Comparison of ENCODE assay signal across 1 cellular context in the genomic region with DNA sequence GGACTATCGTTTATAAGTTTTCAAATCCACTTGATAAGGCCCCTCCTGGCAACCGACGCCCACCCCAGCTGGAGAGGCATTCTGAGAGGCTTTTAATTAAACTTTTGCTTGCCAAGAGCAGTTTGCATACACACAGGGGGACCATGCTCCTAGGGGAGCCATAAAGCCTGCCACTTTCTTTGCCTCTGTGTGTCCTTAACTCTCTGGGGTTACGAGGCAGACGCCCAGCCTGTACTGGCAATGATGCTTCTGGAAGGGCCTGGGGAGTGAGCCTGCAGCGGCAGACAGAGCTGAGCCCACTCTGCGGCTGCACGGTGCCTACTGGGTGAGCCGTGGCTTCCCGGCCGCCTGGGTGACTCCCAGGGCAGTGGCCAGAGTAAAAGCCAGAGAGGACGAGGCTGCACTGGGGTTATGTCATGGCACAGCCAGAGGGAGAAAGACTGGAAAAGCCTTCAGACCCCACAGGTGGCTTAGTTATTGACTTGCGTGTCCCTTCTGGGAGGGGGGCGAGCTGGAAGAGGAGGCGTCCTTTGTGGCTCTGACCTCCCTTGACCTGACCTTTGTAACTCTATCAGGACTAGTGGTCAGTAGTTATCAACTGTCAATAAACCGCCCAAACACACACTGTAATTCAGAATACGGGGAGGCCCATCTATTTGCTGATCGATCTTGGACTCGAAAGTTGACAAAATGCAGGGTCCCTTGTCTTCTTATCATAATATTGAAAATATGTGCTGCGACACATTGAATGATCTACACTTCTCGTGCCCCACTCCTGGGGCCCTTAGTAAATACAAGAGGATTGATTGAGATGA.
TF ChIP-seq lines count a peak whose summit lies in the region.

No MANE protein-coding gene starts in this region.

TF ChIP-seq in HepG2, 621 proteins besides CTCF, POLR2A, EP300 and RAD21 (continued from another document):
- TF ChIP-seq, protein P1, sequence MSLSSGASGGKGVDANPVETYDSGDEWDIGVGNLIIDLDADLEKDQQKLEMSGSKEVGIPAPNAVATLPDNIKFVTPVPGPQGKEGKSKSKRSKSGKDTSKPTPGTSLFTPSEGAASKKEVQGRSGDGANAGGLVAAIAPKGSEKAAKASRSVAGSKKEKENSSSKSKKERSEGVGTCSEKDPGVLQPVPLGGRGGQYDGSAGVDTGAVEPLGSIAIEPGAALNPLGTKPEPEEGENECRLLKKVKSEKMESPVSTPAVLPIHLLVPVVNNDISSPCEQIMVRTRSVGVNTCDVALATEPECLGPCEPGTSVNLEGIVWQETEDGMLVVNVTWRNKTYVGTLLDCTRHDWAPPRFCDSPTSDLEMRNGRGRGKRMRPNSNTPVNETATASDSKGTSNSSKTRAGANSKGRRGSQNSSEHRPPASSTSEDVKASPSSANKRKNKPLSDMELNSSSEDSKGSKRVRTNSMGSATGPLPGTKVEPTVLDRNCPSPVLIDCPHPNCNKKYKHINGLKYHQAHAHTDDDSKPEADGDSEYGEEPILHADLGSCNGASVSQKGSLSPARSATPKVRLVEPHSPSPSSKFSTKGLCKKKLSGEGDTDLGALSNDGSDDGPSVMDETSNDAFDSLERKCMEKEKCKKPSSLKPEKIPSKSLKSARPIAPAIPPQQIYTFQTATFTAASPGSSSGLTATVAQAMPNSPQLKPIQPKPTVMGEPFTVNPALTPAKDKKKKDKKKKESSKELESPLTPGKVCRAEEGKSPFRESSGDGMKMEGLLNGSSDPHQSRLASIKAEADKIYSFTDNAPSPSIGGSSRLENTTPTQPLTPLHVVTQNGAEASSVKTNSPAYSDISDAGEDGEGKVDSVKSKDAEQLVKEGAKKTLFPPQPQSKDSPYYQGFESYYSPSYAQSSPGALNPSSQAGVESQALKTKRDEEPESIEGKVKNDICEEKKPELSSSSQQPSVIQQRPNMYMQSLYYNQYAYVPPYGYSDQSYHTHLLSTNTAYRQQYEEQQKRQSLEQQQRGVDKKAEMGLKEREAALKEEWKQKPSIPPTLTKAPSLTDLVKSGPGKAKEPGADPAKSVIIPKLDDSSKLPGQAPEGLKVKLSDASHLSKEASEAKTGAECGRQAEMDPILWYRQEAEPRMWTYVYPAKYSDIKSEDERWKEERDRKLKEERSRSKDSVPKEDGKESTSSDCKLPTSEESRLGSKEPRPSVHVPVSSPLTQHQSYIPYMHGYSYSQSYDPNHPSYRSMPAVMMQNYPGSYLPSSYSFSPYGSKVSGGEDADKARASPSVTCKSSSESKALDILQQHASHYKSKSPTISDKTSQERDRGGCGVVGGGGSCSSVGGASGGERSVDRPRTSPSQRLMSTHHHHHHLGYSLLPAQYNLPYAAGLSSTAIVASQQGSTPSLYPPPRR (CRISPR knock-in tag; IDR thresholded peaks at IDR 0.05; ENCODE audit: borderline replicate concordance): peak; percentile 69; the same call in 1 of the 2 replicates
- TF ChIP-seq SOX6 (IDR thresholded peaks at IDR 0.05) (no peak), SOX6 (CRISPR knock-in tag; IDR thresholded peaks at IDR 0.05) (peak; percentile 86), ZFP36 (IDR thresholded peaks at IDR 0.05; ENCODE audit: borderline replicate concordance, low read depth, low read length, partially characterized antibody) (no peak), HHEX (CRISPR knock-in tag; IDR thresholded peaks at IDR 0.05) (peak; percentile 70; the same call in 1 of the 2 replicates), RELA (CRISPR knock-in tag; IDR thresholded peaks at IDR 0.05) (no peak), TGIF2 (CRISPR knock-in tag; IDR thresholded peaks at IDR 0.05) (no peak), PHF21A (CRISPR knock-in tag; IDR thresholded peaks at IDR 0.05) (0 out of 2 replicates have a peak, but pooled peaks have one; percentile 20), ONECUT2 (CRISPR knock-in tag; IDR thresholded peaks at IDR 0.05) (peak; percentile 73), NR2F6 (IDR thresholded peaks at IDR 0.05) (peak; percentile 70; the same call in 1 of the 2 replicates), NR2F6 (CRISPR knock-in tag; IDR thresholded peaks at IDR 0.05) (no peak), NR2F2 (IDR thresholded peaks at IDR 0.05; ENCODE audit: borderline replicate concordance, low read depth) (peak; percentile 81), SOX13 (IDR thresholded peaks at IDR 0.05) (no peak), SOX13 (CRISPR knock-in tag; conservative IDR thresholded peaks at IDR 0.05 in 1 of 2, IDR thresholded peaks at IDR 0.05 in 1 of 2) (peak in 1 of 2 experiments; percentile 56; a peak in 2 of 4 replicates), ZNF556 (CRISPR knock-in tag; IDR thresholded peaks at IDR 0.05; ENCODE audit: borderline replicate concordance) (0 out of 2 replicates have a peak, but pooled peaks have one; percentile 26), ZNF678 (CRISPR knock-in tag; IDR thresholded peaks at IDR 0.05) (0 out of 2 replicates have a peak, but pooled peaks have one; percentile 31)
- TF ChIP-seq, protein P2, sequence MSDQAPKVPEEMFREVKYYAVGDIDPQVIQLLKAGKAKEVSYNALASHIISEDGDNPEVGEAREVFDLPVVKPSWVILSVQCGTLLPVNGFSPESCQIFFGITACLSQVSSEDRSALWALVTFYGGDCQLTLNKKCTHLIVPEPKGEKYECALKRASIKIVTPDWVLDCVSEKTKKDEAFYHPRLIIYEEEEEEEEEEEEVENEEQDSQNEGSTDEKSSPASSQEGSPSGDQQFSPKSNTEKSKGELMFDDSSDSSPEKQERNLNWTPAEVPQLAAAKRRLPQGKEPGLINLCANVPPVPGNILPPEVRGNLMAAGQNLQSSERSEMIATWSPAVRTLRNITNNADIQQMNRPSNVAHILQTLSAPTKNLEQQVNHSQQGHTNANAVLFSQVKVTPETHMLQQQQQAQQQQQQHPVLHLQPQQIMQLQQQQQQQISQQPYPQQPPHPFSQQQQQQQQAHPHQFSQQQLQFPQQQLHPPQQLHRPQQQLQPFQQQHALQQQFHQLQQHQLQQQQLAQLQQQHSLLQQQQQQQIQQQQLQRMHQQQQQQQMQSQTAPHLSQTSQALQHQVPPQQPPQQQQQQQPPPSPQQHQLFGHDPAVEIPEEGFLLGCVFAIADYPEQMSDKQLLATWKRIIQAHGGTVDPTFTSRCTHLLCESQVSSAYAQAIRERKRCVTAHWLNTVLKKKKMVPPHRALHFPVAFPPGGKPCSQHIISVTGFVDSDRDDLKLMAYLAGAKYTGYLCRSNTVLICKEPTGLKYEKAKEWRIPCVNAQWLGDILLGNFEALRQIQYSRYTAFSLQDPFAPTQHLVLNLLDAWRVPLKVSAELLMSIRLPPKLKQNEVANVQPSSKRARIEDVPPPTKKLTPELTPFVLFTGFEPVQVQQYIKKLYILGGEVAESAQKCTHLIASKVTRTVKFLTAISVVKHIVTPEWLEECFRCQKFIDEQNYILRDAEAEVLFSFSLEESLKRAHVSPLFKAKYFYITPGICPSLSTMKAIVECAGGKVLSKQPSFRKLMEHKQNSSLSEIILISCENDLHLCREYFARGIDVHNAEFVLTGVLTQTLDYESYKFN (CRISPR knock-in tag; conservative IDR thresholded peaks at IDR 0.05): 0 out of 2 replicates have a peak, but pooled peaks have one; percentile 36
- TF ChIP-seq, protein P3, sequence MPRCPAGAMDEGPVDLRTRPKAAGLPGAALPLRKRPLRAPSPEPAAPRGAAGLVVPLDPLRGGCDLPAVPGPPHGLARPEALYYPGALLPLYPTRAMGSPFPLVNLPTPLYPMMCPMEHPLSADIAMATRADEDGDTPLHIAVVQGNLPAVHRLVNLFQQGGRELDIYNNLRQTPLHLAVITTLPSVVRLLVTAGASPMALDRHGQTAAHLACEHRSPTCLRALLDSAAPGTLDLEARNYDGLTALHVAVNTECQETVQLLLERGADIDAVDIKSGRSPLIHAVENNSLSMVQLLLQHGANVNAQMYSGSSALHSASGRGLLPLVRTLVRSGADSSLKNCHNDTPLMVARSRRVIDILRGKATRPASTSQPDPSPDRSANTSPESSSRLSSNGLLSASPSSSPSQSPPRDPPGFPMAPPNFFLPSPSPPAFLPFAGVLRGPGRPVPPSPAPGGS (CRISPR knock-in tag; IDR thresholded peaks at IDR 0.05): no peak
